29 cellular contexts compared by ENCODE assay signal in the genomic region with DNA sequence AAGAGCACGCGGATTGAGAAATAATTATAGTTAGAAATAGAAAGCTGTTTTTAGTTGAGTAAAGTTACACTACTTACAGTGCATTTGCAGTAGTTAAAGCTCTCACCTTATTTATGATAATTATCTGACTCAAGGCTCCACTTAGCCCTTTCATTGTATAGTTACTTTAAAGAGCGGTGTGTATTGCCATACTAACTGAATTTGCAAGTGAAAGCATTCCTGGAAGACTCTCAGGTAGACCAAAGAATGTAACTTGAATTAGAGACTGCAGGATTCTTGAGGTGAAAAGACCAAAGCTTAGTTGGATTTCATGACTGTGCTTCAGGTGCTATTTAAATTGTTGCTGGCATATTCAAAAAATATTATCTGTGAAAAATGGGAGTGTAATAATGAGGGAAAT.
"Had no signal": no experiment of that assay in that cellular context is flagged by ENCODE, and none has a peak within 500 bp of the region (broad histone marks: within the 10 kb centered on the region; RNA-seq: fewer than 3 reads in every experiment).

No MANE protein-coding gene starts in this region.

- H3K27ac ChIP-seq: breast epithelium, colonic mucosa, esophagus squamous epithelium, gastrocnemius medialis, left ventricle myocardium inferior, ovary, psoas muscle, right atrium auricular region, spleen, testis had no signal

- DNase-seq: activated CD4-positive, alpha-beta T cell treated with anti-CD3 and anti-CD28 coated beads for 36 hours; activated CD4-positive, alpha-beta T cell treated with anti-CD3 and anti-CD28 coated beads, Interleukin-2, amount 50 U/mL, for 4 hours; activated CD8-positive, alpha-beta memory T cell treated with anti-CD3 and anti-CD28 coated beads for 24 hours; activated CD8-positive, alpha-beta memory T cell treated with anti-CD3 and anti-CD28 coated beads, Interleukin-2, amount 50 U/mL, for 4 hours; activated naive CD4-positive, alpha-beta T cell treated with anti-CD3 and anti-CD28 coated beads for 36 hours; activated naive CD8-positive, alpha-beta T cell treated with anti-CD3 and anti-CD28 coated beads, Interleukin-2, amount 10 ng/mL, durations not matched to agents 7 days and 5 days; activated T-cell treated with anti-CD3 and anti-CD28 coated beads, Interleukin-2, amount 50 U/mL, for 4 hours; amniotic stem cell; colonic mucosa; esophagus squamous epithelium; gastrocnemius medialis; head of caudate nucleus; hypothalamus; immature natural killer cell; kidney glomerular epithelial cell; left ventricle myocardium inferior; midbrain; natural killer cell; ovary; psoas muscle; spleen; stimulated activated CD4-positive, alpha-beta T cell treated with anti-CD3 and anti-CD28 coated beads, Interleukin-4, amount 100 ng/mL, for 1 hour; stimulated activated naive CD4-positive, alpha-beta T cell; T-helper 1 cell; T-helper 9 cell; testis had no signal

- ATAC-seq: activated CD4-positive, alpha-beta T cell treated with anti-CD3 and anti-CD28 coated beads for 36 hours; activated T-cell treated with anti-CD3 and anti-CD28 coated beads, Interleukin-2, amount 50 U/mL, for 4 hours; gastrocnemius medialis; natural killer cell; psoas muscle had no signal

- H3K9me3 ChIP-seq: breast epithelium, colonic mucosa, esophagus squamous epithelium, gastrocnemius medialis, left ventricle myocardium inferior, ovary, psoas muscle, right atrium auricular region, spleen, testis had no signal

- H3K4me1 ChIP-seq: colonic mucosa, psoas muscle, testis had no signal

- H3K36me3 Mint-ChIP-seq: immature natural killer cell, natural killer cell, type B pancreatic cell had no signal

- H3K27ac Mint-ChIP-seq: activated CD4-positive, alpha-beta T cell treated with anti-CD3 and anti-CD28 coated beads for 36 hours; activated naive CD4-positive, alpha-beta T cell treated with anti-CD3 and anti-CD28 coated beads for 36 hours; activated naive CD8-positive, alpha-beta T cell treated with anti-CD3 and anti-CD28 coated beads, Interleukin-2, amount 10 ng/mL, durations not matched to agents 7 days and 5 days; immature natural killer cell; natural killer cell; type B pancreatic cell had no signal

- H3K27me3 ChIP-seq: breast epithelium, colonic mucosa, esophagus squamous epithelium, gastrocnemius medialis, ovary, right atrium auricular region, spleen, testis had no signal

- H3K36me3 ChIP-seq: breast epithelium, colonic mucosa, esophagus squamous epithelium, gastrocnemius medialis, left ventricle myocardium inferior, ovary, right atrium auricular region, spleen had no signal

- H3K4me3 Mint-ChIP-seq: activated CD4-positive, alpha-beta T cell treated with anti-CD3 and anti-CD28 coated beads for 36 hours; activated naive CD4-positive, alpha-beta T cell treated with anti-CD3 and anti-CD28 coated beads for 36 hours; activated naive CD8-positive, alpha-beta T cell treated with anti-CD3 and anti-CD28 coated beads, Interleukin-2, amount 10 ng/mL, durations not matched to agents 7 days and 5 days; activated T-cell treated with anti-CD3 and anti-CD28 coated beads, Interleukin-2, amount 50 U/mL, for 4 hours; immature natural killer cell; natural killer cell; type B pancreatic cell had no signal

- H3K27me3 Mint-ChIP-seq: activated CD4-positive, alpha-beta T cell treated with anti-CD3 and anti-CD28 coated beads for 36 hours had no signal

- H3K4me3 ChIP-seq: breast epithelium, colonic mucosa, esophagus squamous epithelium, gastrocnemius medialis, left ventricle myocardium inferior, ovary, psoas muscle, right atrium auricular region, spleen, testis had no signal

- H3K9me3 Mint-ChIP-seq: activated naive CD4-positive, alpha-beta T cell treated with anti-CD3 and anti-CD28 coated beads for 36 hours; activated naive CD8-positive, alpha-beta T cell treated with anti-CD3 and anti-CD28 coated beads, Interleukin-2, amount 10 ng/mL, durations not matched to agents 7 days and 5 days; activated T-cell treated with anti-CD3 and anti-CD28 coated beads, Interleukin-2, amount 50 U/mL, for 4 hours; immature natural killer cell; natural killer cell; type B pancreatic cell had no signal
